Comparison of ENCODE assay signal across 1 cellular context in the genomic region with DNA sequence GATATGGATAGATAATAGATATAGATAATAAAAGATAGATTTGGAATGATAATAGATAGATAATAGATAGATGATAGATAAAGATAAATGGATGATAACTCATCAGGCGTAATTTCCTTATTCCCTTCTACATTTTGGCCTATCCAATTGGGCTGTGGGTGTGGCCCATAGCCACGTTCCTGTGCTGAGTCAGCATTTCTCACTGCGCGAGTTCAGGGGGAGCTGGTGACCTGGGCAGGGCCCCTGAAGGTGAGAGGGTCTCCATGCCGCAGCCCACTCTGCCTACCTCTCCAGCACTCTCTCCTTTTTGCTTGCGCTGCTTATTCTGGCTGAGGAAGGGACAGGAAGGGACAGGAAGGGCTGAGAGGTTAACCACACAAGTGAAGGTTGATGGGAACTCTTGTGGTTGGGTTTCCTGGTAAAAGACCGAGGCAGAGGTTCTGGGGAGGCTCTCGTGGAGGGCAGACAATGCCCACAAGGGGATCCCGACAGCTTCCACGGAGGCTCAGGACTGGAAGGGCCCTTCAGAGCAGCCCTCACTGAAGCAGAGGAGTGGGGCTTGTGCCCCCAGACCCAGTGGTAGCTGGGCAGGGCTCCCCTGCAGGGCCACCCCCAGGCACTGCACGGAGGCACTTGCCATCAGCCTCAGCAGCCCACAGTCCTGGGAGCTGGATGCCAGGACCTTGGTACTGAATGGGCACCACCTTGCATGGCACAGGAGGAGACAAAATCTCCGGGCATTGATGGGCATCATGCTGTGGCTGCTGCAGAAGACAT.
TF ChIP-seq lines count a peak whose summit lies in the region.

No MANE protein-coding gene starts in this region.

TF ChIP-seq in IMR-90, 13 proteins besides CTCF, POLR2A, EP300 and RAD21:
- TF ChIP-seq FOS (IDR thresholded peaks at IDR 0.05; ENCODE audit: low read depth, low read length) (no peak), CEBPB (IDR thresholded peaks at IDR 0.05; ENCODE audit: low read depth, low read length) (no peak), CHD1 (IDR thresholded peaks at IDR 0.05; ENCODE audit: low read depth, low read length) (no peak), MAFK (IDR thresholded peaks at IDR 0.05; ENCODE audit: low read depth, low read length) (peak; percentile 99), SMC3 (IDR thresholded peaks at IDR 0.05; ENCODE audit: low read depth, low read length) (no peak)
